Comparison of ENCODE assay signal across 21 cellular contexts in the genomic region with DNA sequence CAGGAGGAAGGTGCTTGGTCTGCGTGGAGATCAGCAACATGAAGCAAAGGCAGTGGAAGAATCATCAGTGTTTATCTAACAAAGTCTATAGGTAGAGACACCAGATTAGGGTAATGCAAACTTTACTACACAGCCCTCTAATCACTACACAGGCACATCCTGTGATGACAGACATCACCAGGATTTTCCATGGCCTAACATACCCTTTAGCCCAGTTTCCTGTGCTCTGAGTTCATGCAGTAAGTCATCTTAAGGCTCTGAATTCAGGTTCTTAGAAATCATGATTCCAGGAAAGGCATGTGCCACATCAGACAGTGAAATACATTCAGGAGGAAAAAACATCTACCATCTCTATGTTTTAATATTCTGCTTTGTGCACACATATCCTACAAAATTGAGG.
DNase-seq lines count a peak whose midpoint lies in the region; ATAC-seq and TF ChIP-seq lines count a peak whose summit lies in the region.
"Had no signal": no experiment of that assay in that cellular context is flagged by ENCODE, and none has a peak within 500 bp of the region (broad histone marks: within the 10 kb centered on the region; RNA-seq: fewer than 3 reads in every experiment).

No MANE protein-coding gene starts in this region.

- ATAC-seq in CD4-positive, CD25-positive, alpha-beta regulatory T cell (ENCODE audit: low read depth in 2 of 2): peak; percentile 31 to 55
- ATAC-seq in activated CD8-positive, alpha-beta T cell treated with anti-CD3 and anti-CD28 coated beads for 36 hours: peak; percentile 85
- no peak for ATAC-seq in HG03432 (IDR thresholded peaks at IDR 0.05; ENCODE audit: unreplicated experiment)
- ATAC-seq: left ventricle myocardium superior had no signal

- H3K27ac ChIP-seq in CD4-positive, CD25-positive, alpha-beta regulatory T cell (ENCODE audit: insufficient read depth, low read length, poor library complexity, severe bottlenecking): no peak overlapping the region
- no peak overlapping the region for H3K27ac ChIP-seq in RWPE1
- H3K27ac ChIP-seq: tibial artery, VCaP had no signal

- intact Hi-C loops in activated CD8-positive, alpha-beta T cell treated with anti-CD3 and anti-CD28 coated beads for 36 hours (cut with micrococcal nuclease): no loop called here

- no peaks in the 10 kb centered on the region for H3K36me3 ChIP-seq in CD4-positive, CD25-positive, alpha-beta regulatory T cell (ENCODE audit: control insufficient read depth, insufficient read depth, low read length)
- H3K36me3 ChIP-seq: BE2C, tibial artery had no signal

- no peaks in the 10 kb centered on the region for H3K27me3 ChIP-seq in CD4-positive, CD25-positive, alpha-beta regulatory T cell (ENCODE audit: control insufficient read depth, insufficient read depth, low read length)
- H3K27me3 ChIP-seq: BE2C, tibial artery had no signal

- DNase-seq in CD4-positive, CD25-positive, alpha-beta regulatory T cell: peak in 1 of 3 donors; percentile 85
- peak; percentile 31 for DNase-seq in KBM-7
- peak; percentile 17 for DNase-seq in activated CD8-positive, alpha-beta T cell treated with anti-CD3 and anti-CD28 coated beads for 36 hours
- peak; percentile 7 for DNase-seq in iPS-NIHi7 (ENCODE audit: extremely low spot score)
- no peak for DNase-seq in RWPE1 (ENCODE audit: low spot score)
- no peak for DNase-seq in NCI-H2029 treated with DMSO at 0.1 percent for 48 hours (lab: John Stamatoyannopoulos, UW)
- DNase-seq in ureter (ENCODE audit: low spot score): no peak
- DNase-seq: activated CD4-positive, alpha-beta memory T cell treated with anti-CD3 and anti-CD28 coated beads for 36 hours; BE2C; DMS153; left ventricle myocardium superior; NCI-H1105; NCI-H187 treated with DMSO at 0.1 percent for 48 hours; NCI-H526 treated with DMSO at 0.1 percent for 48 hours; stimulated activated CD8-positive, alpha-beta memory T cell treated with anti-CD3 and anti-CD28 coated beads, Interleukin-4, amount 100 ng/mL, for 48 hours; tibial artery had no signal

- H3K9me3 Mint-ChIP-seq in CD4-positive, CD25-positive, alpha-beta regulatory T cell: peaks cover 0 to 10% (median 1%) of the 10 kb centered on the region in 7 donors
- H3K9me3 Mint-ChIP-seq in activated CD8-positive, alpha-beta T cell treated with anti-CD3 and anti-CD28 coated beads for 36 hours: no peaks in the 10 kb centered on the region
- H3K9me3 Mint-ChIP-seq: activated CD4-positive, alpha-beta memory T cell treated with anti-CD3 and anti-CD28 coated beads for 36 hours; nephron had no signal

- H3K27ac Mint-ChIP-seq in CD4-positive, CD25-positive, alpha-beta regulatory T cell: peak overlapping the region in 1 of 3 donors; percentile 8
- peak overlapping the region; percentile 60 for H3K27ac Mint-ChIP-seq in activated CD8-positive, alpha-beta T cell treated with anti-CD3 and anti-CD28 coated beads for 36 hours
- H3K27ac Mint-ChIP-seq: activated CD4-positive, alpha-beta memory T cell treated with anti-CD3 and anti-CD28 coated beads for 36 hours; activated naive CD8-positive, alpha-beta T cell; activated T-helper 2 cell treated with anti-CD3 and anti-CD28 coated beads, Interferon-gamma antibody, Interleukin-2, Interleukin-4, amounts not matched to agents 10 μg/mL and 5 μg/mL and 100 μg/mL, durations not matched to agents 14 hours and 24 hours and 36 hours; nephron had no signal

- TF ChIP-seq CTCF in activated CD8-positive, alpha-beta T cell treated with anti-CD3 and anti-CD28 coated beads for 36 hours (IDR thresholded peaks at IDR 0.05): no peak
- TF ChIP-seq CTCF in RWPE1 (conservative IDR thresholded peaks at IDR 0.05; ENCODE audit: low read depth): no peak

- H3K4me1 ChIP-seq in CD4-positive, CD25-positive, alpha-beta regulatory T cell (ENCODE audit: control insufficient read depth, insufficient read depth, low read length, poor library complexity, severe bottlenecking): no peaks in the 10 kb centered on the region
- H3K4me1 ChIP-seq: BE2C, tibial artery had no signal

- in situ Hi-C loops in KBM-7 (cut with MboI; ENCODE audit: low pct_unique_long_range_greater_than_20kb, low sequenced_read_pairs): no loop called here

- CTCF ChIA-PET in activated CD8-positive, alpha-beta T cell treated with anti-CD3 and anti-CD28 coated beads for 36 hours (lab: Charles Lee): no interaction called here
- CTCF ChIA-PET in RWPE1 (lab: Yijun Ruan, JAX): no interaction called here

- no peak overlapping the region for H3K4me3 Mint-ChIP-seq in CD4-positive, CD25-positive, alpha-beta regulatory T cell
- H3K4me3 Mint-ChIP-seq in activated CD8-positive, alpha-beta T cell treated with anti-CD3 and anti-CD28 coated beads for 36 hours: no peak overlapping the region
- H3K4me3 Mint-ChIP-seq: activated CD4-positive, alpha-beta memory T cell treated with anti-CD3 and anti-CD28 coated beads for 36 hours; activated naive CD8-positive, alpha-beta T cell; nephron had no signal

- H3K9me3 ChIP-seq in CD4-positive, CD25-positive, alpha-beta regulatory T cell (ENCODE audit: control insufficient read depth in 2 of 2, low read length in 2 of 2): no peaks in the 10 kb centered on the region
- H3K9me3 ChIP-seq: BE2C, tibial artery had no signal

- no peak overlapping the region for H3K4me3 ChIP-seq in CD4-positive, CD25-positive, alpha-beta regulatory T cell (ENCODE audit: low read depth, low read length)
- H3K4me3 ChIP-seq: tibial artery had no signal

- H3K4me1 Mint-ChIP-seq in CD4-positive, CD25-positive, alpha-beta regulatory T cell: peaks cover 0 to 13% (median 2%) of the 10 kb centered on the region in 4 donors
- peaks cover 8% of the 10 kb centered on the region for H3K4me1 Mint-ChIP-seq in activated CD8-positive, alpha-beta T cell treated with anti-CD3 and anti-CD28 coated beads for 36 hours (ENCODE audit: low read depth)
- H3K4me1 Mint-ChIP-seq: nephron had no signal

- POLR2A ChIA-PET in activated CD8-positive, alpha-beta T cell treated with anti-CD3 and anti-CD28 coated beads for 36 hours (lab: Charles Lee): no interaction called here
- POLR2A ChIA-PET in RWPE1 (lab: Yijun Ruan, JAX; ENCODE audit: low non-redundant PET): no interaction called here

- no peaks in the 10 kb centered on the region for H3K27me3 Mint-ChIP-seq in CD4-positive, CD25-positive, alpha-beta regulatory T cell
- no peaks in the 10 kb centered on the region for H3K27me3 Mint-ChIP-seq in activated CD8-positive, alpha-beta T cell treated with anti-CD3 and anti-CD28 coated beads for 36 hours
- H3K27me3 Mint-ChIP-seq: activated CD4-positive, alpha-beta memory T cell treated with anti-CD3 and anti-CD28 coated beads for 36 hours; activated naive CD8-positive, alpha-beta T cell had no signal

- H3K36me3 Mint-ChIP-seq in CD4-positive, CD25-positive, alpha-beta regulatory T cell: no peaks in the 10 kb centered on the region
- H3K36me3 Mint-ChIP-seq in activated CD8-positive, alpha-beta T cell treated with anti-CD3 and anti-CD28 coated beads for 36 hours (ENCODE audit: low read depth): no peaks in the 10 kb centered on the region
- H3K36me3 Mint-ChIP-seq: activated CD4-positive, alpha-beta memory T cell treated with anti-CD3 and anti-CD28 coated beads for 36 hours; activated naive CD8-positive, alpha-beta T cell had no signal

Comparison
In these comparisons a context has a peak if more than half of its experiments do, and no peak if none do; other contexts are left out.
1. DNase-seq: peak in KBM-7 (single experiment), activated CD8-positive, alpha-beta T cell treated with anti-CD3 and anti-CD28 coated beads for 36 hours (single experiment) and iPS-NIHi7 (single experiment); none in RWPE1 (single experiment), NCI-H2029 treated with DMSO at 0.1 percent for 48 hours (single experiment) and ureter (single experiment).